Comparison of ENCODE assay signal across 24 cellular contexts in genomic region chr1:65476327-65476726, GRCh38.
"Had no signal": no experiment of that assay in that cellular context is flagged by ENCODE, and none has a peak within 500 bp of the region (broad histone marks: within the 10 kb centered on the region; RNA-seq: fewer than 3 reads in every experiment).

No MANE protein-coding gene starts in this region.

- H3K79me2 ChIP-seq: parathyroid adenoma had no signal

- H3K36me3 ChIP-seq: left lung, prostate gland, tibial nerve, upper lobe of right lung, vagina had no signal

- H2AFZ ChIP-seq: parathyroid adenoma had no signal

- H3K4me1 ChIP-seq: left lung, parathyroid adenoma, prostate gland, upper lobe of right lung had no signal

- H3K4me3 ChIP-seq: left lung, lung, prostate gland, skin epidermis, testis, tibial nerve, upper lobe of right lung, vagina had no signal

- H3K27me3 ChIP-seq: left lung, testis, tibial nerve, upper lobe of right lung, vagina had no signal

- FAIRE-seq: colon, islet of Langerhans had no signal

- DNase-seq: effector CD4-positive, alpha-beta T cell; endodermal cell; foreskin melanocyte; head of caudate nucleus; hypothalamus; kidney glomerular epithelial cell; left lung; mesendoderm; naive B cell; occipital lobe; stimulated activated CD4-positive, alpha-beta T cell treated with anti-CD3 and anti-CD28 coated beads, Interleukin-2, amount 100 ng/mL, for 24 hours; stimulated activated CD4-positive, alpha-beta T cell treated with anti-CD3 and anti-CD28 coated beads, Interleukin-4, amount 100 ng/mL, for 4 hours; stimulated activated naive B cell treated with anti-CD40 and anti-IgM and Interleukin-4, amounts not matched to agents 10 μg/mL and 1 μg/mL and 100 μg/mL, for 72 hours; stimulated activated naive CD8-positive, alpha-beta T cell treated with anti-CD3 and anti-CD28 coated beads, Interleukin-15, amount 100 ng/mL, for 72 hours; testis; upper lobe of right lung had no signal

- H3K9ac ChIP-seq: parathyroid adenoma had no signal

- H3K27ac ChIP-seq: left lung, parathyroid adenoma, prostate gland, skin epidermis, testis, tibial nerve, upper lobe of right lung, vagina had no signal

- H3K9me3 ChIP-seq: left lung, prostate gland, testis, tibial nerve, upper lobe of right lung, vagina had no signal
